8 cellular contexts compared by ENCODE assay signal in the genomic region with DNA sequence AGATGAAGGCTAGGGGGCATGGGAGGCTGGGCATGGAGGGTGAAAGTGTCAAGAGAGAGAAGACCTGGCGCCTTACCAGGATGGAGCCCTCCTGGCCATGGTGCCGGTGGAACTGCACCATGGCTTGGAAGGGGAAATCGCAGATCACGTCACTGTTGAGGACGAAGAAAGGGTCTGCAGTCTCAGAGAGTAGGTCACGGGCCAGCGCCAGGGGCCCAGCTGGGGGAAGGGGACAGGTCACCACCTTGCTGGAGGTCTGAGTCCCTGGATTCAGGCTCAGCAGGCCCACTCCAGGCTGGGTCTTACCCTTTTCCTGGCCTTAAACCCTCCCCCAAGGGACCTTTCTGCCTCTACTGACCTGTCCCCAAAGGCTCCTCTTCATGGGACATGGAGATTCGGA. TPM values are rescaled to one million over a fixed set of nuclear protein-coding genes. Genes with fewer than 3 reads are reported as not detected.
DNase-seq lines count a peak whose midpoint lies in the region; TF ChIP-seq lines count a peak whose summit lies in the region.

No MANE protein-coding gene starts in this region.

- DNase-seq in foreskin fibroblast (no peak), sigmoid colon (no peak), OCI-M2 (lab: John Stamatoyannopoulos, UW; ENCODE audit: unreplicated experiment) (no peak), cerebellar cortex (ENCODE audit: low spot score) (no peak), NCI-H2196 (lab: John Stamatoyannopoulos, UW; ENCODE audit: unreplicated experiment) (no peak)
- DNase-seq in stimulated activated CD4-positive, alpha-beta T cell treated with anti-CD3 and anti-CD28 coated beads, Interleukin-12 subunit alpha, Interleukin-12 subunit beta, amount 100 ng/mL, for 4 hours = no peak

- no peak for TF ChIP-seq CTCF in GM12875 (IDR thresholded peaks at IDR 0.05; ENCODE audit: borderline replicate concordance, insufficient read depth, low read depth, low read length)
- TF ChIP-seq CTCF in VCaP (conservative IDR thresholded peaks at IDR 0.05) = no peak
- no peak for TF ChIP-seq CTCF in foreskin fibroblast (IDR thresholded peaks at IDR 0.05; ENCODE audit: low read depth, low read length)
- no peak for TF ChIP-seq CTCF in sigmoid colon (IDR thresholded peaks at IDR 0.05)

- H3K27ac ChIP-seq in VCaP (peak overlapping the region; percentile 93), sigmoid colon (peak overlapping the region; percentile 92 to 96 (median 94))

- no peak for TF ChIP-seq POLR2A in sigmoid colon (IDR thresholded peaks at IDR 0.05)

- TF ChIP-seq EP300 in sigmoid colon (IDR thresholded peaks at IDR 0.05) = no peak

- no peaks in the 10 kb centered on the region for H3K9me3 ChIP-seq in sigmoid colon

- H3K4me3 ChIP-seq in GM12875 (ENCODE audit: low read depth, low read length) = peak overlapping the region; percentile 100
- H3K4me3 ChIP-seq in foreskin fibroblast (ENCODE audit: low read depth in 1 of 2, low read length in 2 of 2) = peak overlapping the region; percentile 68 to 88
- peak overlapping the region; percentile 90 to 99 (median 93) for H3K4me3 ChIP-seq in sigmoid colon

- 47 to 71% methylated on average over 8 of the region's 8 CpGs for WGBS in sigmoid colon, 2 donors

- peaks cover 0 to 53% (median 41%) of the 10 kb centered on the region in 4 donors for H3K4me1 ChIP-seq in sigmoid colon

- intact Hi-C loops in sigmoid colon (cut with DNase I) = loop anchor here (5.0 kb wide), 1 partner anchor 64 kb away; the partner anchor contains the start of gene IP6K1

- no peaks in the 10 kb centered on the region for H3K27me3 ChIP-seq in sigmoid colon

- peaks cover 17 to 48% (median 24%) of the 10 kb centered on the region in 4 donors for H3K36me3 ChIP-seq in sigmoid colon

RNA-seq across cellular contexts. Expression of gene GMPPB, which starts 0.9 kb away (rescaled TPM):
- 10 to 100 TPM in 2 of 4 donors, 1 to 10 TPM in 2; 9.9 to 14.3 (median 10.8) TPM for total RNA-seq in sigmoid colon
- 10 to 100 TPM; 25.2 to 57.5 (median 44.9) TPM for polyA plus RNA-seq in sigmoid colon

RNA-seq across cellular contexts. Expression of gene AMIGO3, which starts 3.4 kb away (rescaled TPM):
- under 1 TPM in 2 of 4 donors, not detected in 2; 0.71 to 0.82 TPM for total RNA-seq in sigmoid colon
- 1 to 10 TPM in 1 of 3 donors, under 1 TPM in 1, not detected in 1; 0.46 to 1.2 TPM for polyA plus RNA-seq in sigmoid colon

RNA-seq across cellular contexts. Expression of gene RNF123, which starts 33.5 kb away (rescaled TPM):
- 10 to 100 TPM; 16.5 to 29.4 (median 20.8) TPM for total RNA-seq in sigmoid colon
- polyA plus RNA-seq in sigmoid colon = 10 to 100 TPM; 12.5 to 28.6 (median 14.4) TPM

RNA-seq across cellular contexts. Expression of gene MST1, which starts 33.6 kb away (rescaled TPM):
- 10 to 100 TPM in 2 of 4 donors, 1 to 10 TPM in 2; 3.9 to 12.5 (median 7.7) TPM for total RNA-seq in sigmoid colon
- polyA plus RNA-seq in sigmoid colon = 10 to 100 TPM in 1 of 3 donors, 1 to 10 TPM in 1, not detected in 1; 3.0 to 18.1 TPM

RNA-seq across cellular contexts. Expression of gene APEH, which starts 48.7 kb away (rescaled TPM):
- 10 to 100 TPM; 49.0 to 64.8 (median 57.7) TPM for total RNA-seq in sigmoid colon
- polyA plus RNA-seq in sigmoid colon = 100 to 1,000 TPM in 1 of 3 donors, 10 to 100 TPM in 2; 64.9 to 102 (median 71.4) TPM
